Comparison of ENCODE assay signal across 20 cellular contexts in genomic region chr3:129746629-129747028, GRCh38.
"Had no signal": no experiment of that assay in that cellular context is flagged by ENCODE, and none has a peak within 500 bp of the region (broad histone marks: within the 10 kb centered on the region; RNA-seq: fewer than 3 reads in every experiment).

No MANE protein-coding gene starts in this region.

- H3K36me3 ChIP-seq: spleen had no signal

- DNase-seq: activated CD4-positive, alpha-beta memory T cell treated with anti-CD3 and anti-CD28 coated beads for 36 hours; activated CD4-positive, alpha-beta T cell treated with anti-CD3 and anti-CD28 coated beads for 48 hours; activated naive CD4-positive, alpha-beta T cell treated with Interleukin-2 at 50 U/mL for 16 hours; activated naive CD8-positive, alpha-beta T cell treated with anti-CD3 and anti-CD28 coated beads, Interleukin-2, amount 10 ng/mL, durations not matched to agents 7 days and 5 days; activated T-cell treated with anti-CD3 and anti-CD28 coated beads, Interleukin-2, amount 50 U/mL, for 48 hours; amygdala; effector CD8-positive, alpha-beta T cell; foreskin keratinocyte; hippocampal formation; kidney glomerular epithelial cell; mesendoderm; mucosa of descending colon; occipital lobe; spleen; stimulated activated CD4-positive, alpha-beta T cell treated with anti-CD3 and anti-CD28 coated beads, Interleukin-4, amount 100 ng/mL, for 1 hour; stimulated activated naive CD4-positive, alpha-beta T cell; testis had no signal

- H3K4me3 ChIP-seq: mucosa of descending colon, spleen, testis had no signal

- H3K4me1 Mint-ChIP-seq: neural crest cell had no signal

- H3K4me3 Mint-ChIP-seq: activated CD4-positive, alpha-beta memory T cell treated with anti-CD3 and anti-CD28 coated beads for 36 hours; activated naive CD8-positive, alpha-beta T cell treated with anti-CD3 and anti-CD28 coated beads, Interleukin-2, amount 10 ng/mL, durations not matched to agents 7 days and 5 days; dendritic cell treated with granulocyte-macrophage colony-stimulating factor and Interleukin-4, amounts not matched to agents 40 ng/mL and 50 ng/mL, for 4 days; neural crest cell; type B pancreatic cell had no signal

- H3K9me3 Mint-ChIP-seq: activated CD4-positive, alpha-beta memory T cell treated with anti-CD3 and anti-CD28 coated beads for 36 hours; activated naive CD8-positive, alpha-beta T cell treated with anti-CD3 and anti-CD28 coated beads, Interleukin-2, amount 10 ng/mL, durations not matched to agents 7 days and 5 days; dendritic cell treated with granulocyte-macrophage colony-stimulating factor and Interleukin-4, amounts not matched to agents 40 ng/mL and 50 ng/mL, for 4 days; neural crest cell; type B pancreatic cell had no signal

- H3K27ac Mint-ChIP-seq: activated CD4-positive, alpha-beta memory T cell treated with anti-CD3 and anti-CD28 coated beads for 36 hours; activated naive CD8-positive, alpha-beta T cell treated with anti-CD3 and anti-CD28 coated beads, Interleukin-2, amount 10 ng/mL, durations not matched to agents 7 days and 5 days; dendritic cell treated with granulocyte-macrophage colony-stimulating factor and Interleukin-4, amounts not matched to agents 40 ng/mL and 50 ng/mL, for 4 days; type B pancreatic cell had no signal

- H3K9me3 ChIP-seq: mucosa of descending colon, spleen, testis had no signal

- H3K27ac ChIP-seq: foreskin keratinocyte, spleen, testis had no signal

- H3K36me3 Mint-ChIP-seq: activated CD4-positive, alpha-beta memory T cell treated with anti-CD3 and anti-CD28 coated beads for 36 hours; type B pancreatic cell had no signal

- ATAC-seq: foreskin keratinocyte, mucosa of descending colon had no signal

- H3K27me3 Mint-ChIP-seq: activated CD4-positive, alpha-beta memory T cell treated with anti-CD3 and anti-CD28 coated beads for 36 hours; activated naive CD8-positive, alpha-beta T cell treated with anti-CD3 and anti-CD28 coated beads, Interleukin-2, amount 10 ng/mL, durations not matched to agents 7 days and 5 days; dendritic cell treated with granulocyte-macrophage colony-stimulating factor and Interleukin-4, amounts not matched to agents 40 ng/mL and 50 ng/mL, for 4 days; type B pancreatic cell had no signal

- H3K27me3 ChIP-seq: foreskin keratinocyte, spleen, testis had no signal
